Comparison of ENCODE assay signal across 11 cellular contexts in the genomic region with DNA sequence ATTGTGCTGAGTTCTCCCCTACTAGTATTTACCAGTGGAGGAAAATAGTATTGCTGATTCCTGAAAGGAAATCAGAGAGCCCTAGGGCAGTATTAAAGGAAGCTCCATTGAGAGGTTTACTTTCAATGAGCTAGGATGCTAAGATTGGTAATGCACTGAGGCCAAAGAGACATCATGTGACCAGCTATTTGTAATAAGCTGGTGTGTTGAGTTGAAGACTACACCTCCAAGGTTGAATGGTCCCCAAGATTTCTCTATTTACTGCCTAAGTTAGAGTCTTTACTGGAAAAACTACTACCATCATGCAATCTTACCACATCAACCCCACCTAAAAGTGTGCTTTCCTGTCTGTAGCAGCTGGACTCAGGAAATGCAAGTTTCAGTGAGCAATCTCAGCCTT.
"Had no signal": no experiment of that assay in that cellular context is flagged by ENCODE, and none has a peak within 500 bp of the region (broad histone marks: within the 10 kb centered on the region; RNA-seq: fewer than 3 reads in every experiment).

No MANE protein-coding gene starts in this region.

- H3K4me1 ChIP-seq: HAP-1 had no signal

- ATAC-seq: GM23338, HCT116 had no signal

- H3K9me3 Mint-ChIP-seq: GM23338, H9, HFFc6 had no signal

- H3K4me3 Mint-ChIP-seq: GM23338, H9, HFFc6 had no signal

- DNase-seq: GM23248, GOT3, H7, H9, HCEC 1CT, HFFc6 had no signal

- FAIRE-seq: H1, H54 had no signal

- H2AFZ ChIP-seq: GM23248, GM23338 had no signal

- H3K9ac ChIP-seq: GM23248 had no signal

- H3K4me2 ChIP-seq: GM23338 had no signal

- H3K36me3 ChIP-seq: HAP-1 had no signal

- H3K9me3 ChIP-seq: HAP-1 had no signal

- H3K27ac ChIP-seq: GM23248 had no signal

- H3K27ac Mint-ChIP-seq: GM23338, H9, HFFc6 had no signal

- H3K4me3 ChIP-seq: GM23248, GM23338, HAP-1 had no signal
